ENCODE assay signal across 8 cellular contexts in genomic region chr2:151947524-151948165, GRCh38.
DNase-seq lines count a peak whose midpoint lies in the region; ATAC-seq and TF ChIP-seq lines count a peak whose summit lies in the region.

No MANE protein-coding gene starts in this region.

- intact Hi-C loops in dendritic cell treated with granulocyte-macrophage colony-stimulating factor and Interleukin-4, amounts not matched to agents 40 ng/mL and 50 ng/mL, for 4 days (cut with micrococcal nuclease) = loop anchor here (2.0 to 10.0 kb wide), 2 partner anchors 73 to 121 kb away; no protein-coding TSS in a partner anchor

- no peak for TF ChIP-seq CTCF in GM10248 (IDR thresholded peaks at IDR 0.05; ENCODE audit: control extremely low read depth, extremely low read depth, low read depth, missing control alignments)

- DNase-seq in Kasumi-1 (lab: John Stamatoyannopoulos, UW) (peak; percentile 21 to 27), GM10248 (ENCODE audit: extremely low spot score) (no peak), NCI-H2227 (lab: John Stamatoyannopoulos, UW; ENCODE audit: unreplicated experiment) (no peak)
- no peak for DNase-seq in naive thymus-derived CD8-positive, alpha-beta T cell
- no peak for DNase-seq in stimulated activated CD8-positive, alpha-beta memory T cell treated with anti-CD3 and anti-CD28 coated beads, Interleukin-4, amount 100 ng/mL, for 48 hours

- peak overlapping the region; percentile 83 for H3K27ac Mint-ChIP-seq in dendritic cell treated with granulocyte-macrophage colony-stimulating factor and Interleukin-4, amounts not matched to agents 40 ng/mL and 50 ng/mL, for 4 days
- no peak overlapping the region for H3K27ac Mint-ChIP-seq in naive thymus-derived CD8-positive, alpha-beta T cell

- ATAC-seq in GM19455 (IDR thresholded peaks at IDR 0.05; ENCODE audit: unreplicated experiment) (peak; percentile 45), GM18873 (IDR thresholded peaks at IDR 0.05; ENCODE audit: low FRiP score, unreplicated experiment) (no peak)
- ATAC-seq in naive thymus-derived CD8-positive, alpha-beta T cell = no peak

- peak overlapping the region; percentile 71 for H3K4me3 Mint-ChIP-seq in dendritic cell treated with granulocyte-macrophage colony-stimulating factor and Interleukin-4, amounts not matched to agents 40 ng/mL and 50 ng/mL, for 4 days
- H3K4me3 Mint-ChIP-seq in naive thymus-derived CD8-positive, alpha-beta T cell = peak overlapping the region in 6 of 10 donors; percentile 6 to 61 (median 36)

- H3K27me3 Mint-ChIP-seq in dendritic cell treated with granulocyte-macrophage colony-stimulating factor and Interleukin-4, amounts not matched to agents 40 ng/mL and 50 ng/mL, for 4 days = no peaks in the 10 kb centered on the region
- peaks cover 8 to 26% (median 10%) of the 10 kb centered on the region in 5 donors for H3K27me3 Mint-ChIP-seq in naive thymus-derived CD8-positive, alpha-beta T cell

- CTCF ChIA-PET in GM10248 (lab: Yijun Ruan, JAX) = interaction anchor here (0.7 to 1.7 kb wide), 16 partner anchors 9 to 78 kb away, joined by 3 to 8 read pairs (median 4); no protein-coding TSS in a partner anchor

- peaks cover 10% of the 10 kb centered on the region for H3K9me3 Mint-ChIP-seq in dendritic cell treated with granulocyte-macrophage colony-stimulating factor and Interleukin-4, amounts not matched to agents 40 ng/mL and 50 ng/mL, for 4 days
- H3K9me3 Mint-ChIP-seq in naive thymus-derived CD8-positive, alpha-beta T cell = peaks cover 5 to 15% (median 8%) of the 10 kb centered on the region in 9 donors

- POLR2A ChIA-PET in naive thymus-derived CD8-positive, alpha-beta T cell (lab: Charles Lee) = no interaction called here
- POLR2A ChIA-PET in GM10248 (lab: Yijun Ruan, JAX) = no interaction called here

- H3K36me3 Mint-ChIP-seq in dendritic cell treated with granulocyte-macrophage colony-stimulating factor and Interleukin-4, amounts not matched to agents 40 ng/mL and 50 ng/mL, for 4 days (ENCODE audit: low read depth) = peaks cover 6% of the 10 kb centered on the region
- H3K36me3 Mint-ChIP-seq in naive thymus-derived CD8-positive, alpha-beta T cell = peaks cover 0 to 10% (median 3%) of the 10 kb centered on the region in 3 donors

- peaks cover 49% of the 10 kb centered on the region for H3K4me1 Mint-ChIP-seq in dendritic cell treated with granulocyte-macrophage colony-stimulating factor and Interleukin-4, amounts not matched to agents 40 ng/mL and 50 ng/mL, for 4 days (ENCODE audit: low read depth)
- peaks cover 4 to 15% (median 11%) of the 10 kb centered on the region in 4 donors for H3K4me1 Mint-ChIP-seq in naive thymus-derived CD8-positive, alpha-beta T cell

Comparison
In these comparisons a context has a peak if more than half of its experiments do, and no peak if none do; other contexts are left out.
1. DNase-seq: peak in Kasumi-1 (2 of 2); none in naive thymus-derived CD8-positive, alpha-beta T cell (0 of 10), stimulated activated CD8-positive, alpha-beta memory T cell treated with anti-CD3 and anti-CD28 coated beads, Interleukin-4, amount 100 ng/mL, for 48 hours (single experiment), GM10248 (single experiment) and NCI-H2227 (single experiment).